16 cellular contexts compared by ENCODE assay signal in genomic region chr12:39426636-39427245, GRCh38. TPM values are rescaled to one million over a fixed set of nuclear protein-coding genes. Genes with fewer than 3 reads are reported as not detected.
A peak's percentile ranks its signal among the peaks of the same experiment; 100 is the strongest.
DNase-seq lines count a peak whose midpoint lies in the region; ATAC-seq, FAIRE-seq and TF ChIP-seq lines count a peak whose summit lies in the region.
"Had no signal": no experiment of that assay in that cellular context is flagged by ENCODE, and none has a peak within 500 bp of the region (broad histone marks: within the 10 kb centered on the region; RNA-seq: fewer than 3 reads in every experiment).

No MANE protein-coding gene starts in this region.

- no peaks in the 10 kb centered on the region for H3K36me3 Mint-ChIP-seq in T-cell
- H3K36me3 Mint-ChIP-seq: activated naive CD4-positive, alpha-beta T cell treated with anti-CD3 and anti-CD28 coated beads, Interleukin-2, amount 10 ng/mL, durations not matched to agents 7 days and 5 days had no signal

- no peak for TF ChIP-seq POLR2A in H54 (IDR thresholded peaks at IDR 0.05; ENCODE audit: low read depth, low read length)

- no peaks in the 10 kb centered on the region for H3K9me3 ChIP-seq in adipocyte (ENCODE audit: control insufficient read depth, low read length)
- H3K9me3 ChIP-seq: esophagus muscularis mucosa, neutrophil, Peyer's patch had no signal

- peak; percentile 44 for DNase-seq in ACHN
- no peak for DNase-seq in H54 (ENCODE audit: insufficient read length, low spot score)
- peak; percentile 11 for DNase-seq in adipocyte (ENCODE audit: low read depth)
- DNase-seq in foreskin keratinocyte, result peak; percentile 98 to 99
- DNase-seq in cerebellar nuclear complex (lab: John Stamatoyannopoulos, UW), result no peak
- no peak for DNase-seq in T-cell
- DNase-seq in NCI-H1105 treated with DMSO at 0.1 percent for 48 hours (lab: John Stamatoyannopoulos, UW), result no peak
- DNase-seq: activated naive CD4-positive, alpha-beta T cell treated with anti-CD3 and anti-CD28 coated beads, Interleukin-2, amount 10 ng/mL, durations not matched to agents 7 days and 5 days; activated T-cell treated with anti-CD3 and anti-CD28 coated beads for 4 hours; Peyer's patch; right cardiac atrium; SW 1271 had no signal

- TF ChIP-seq CTCF in foreskin keratinocyte (conservative IDR thresholded peaks at IDR 0.05), result no peak

- in situ Hi-C loops in ACHN (cut with HindIII; ENCODE audit: low pct_ligation_motif_present, low pct_unique_long_range_greater_than_20kb, low sequenced_read_pairs), result no loop called here

- no peak overlapping the region for H3K9ac ChIP-seq in adipocyte (ENCODE audit: low read length)

- CTCF ChIA-PET in T-cell (lab: Charles Lee), result interaction anchor here in 1 of 2 donors (0.6 to 1.2 kb wide), 5 partner anchors 9 to 107 kb away, joined by 3 to 4 read pairs (median 4); no protein-coding TSS in a partner anchor

- H3K4me1 ChIP-seq in adipocyte (ENCODE audit: control insufficient read depth, insufficient read depth, low read length) (no peaks in the 10 kb centered on the region), foreskin keratinocyte (peaks cover 20% of the 10 kb centered on the region)
- H3K4me1 ChIP-seq: Peyer's patch had no signal

- H3K4me3 ChIP-seq in adipocyte (ENCODE audit: low read length), result no peak overlapping the region
- H3K4me3 ChIP-seq: esophagus muscularis mucosa, Peyer's patch had no signal

- H3K27me3 ChIP-seq in adipocyte (replicated peaks; ENCODE audit: control insufficient read depth, insufficient read depth, low read length) (no peaks in the 10 kb centered on the region), foreskin keratinocyte (no peaks in the 10 kb centered on the region)
- H3K27me3 ChIP-seq: esophagus muscularis mucosa, neutrophil, Peyer's patch had no signal

- peaks cover 4 to 14% (median 11%) of the 10 kb centered on the region in 3 donors for H3K4me1 Mint-ChIP-seq in T-cell
- H3K4me1 Mint-ChIP-seq: activated naive CD4-positive, alpha-beta T cell treated with anti-CD3 and anti-CD28 coated beads, Interleukin-2, amount 10 ng/mL, durations not matched to agents 7 days and 5 days had no signal

- H3K36me3 ChIP-seq in adipocyte (ENCODE audit: control insufficient read depth, insufficient read depth, low read length, severe bottlenecking), result no peaks in the 10 kb centered on the region
- H3K36me3 ChIP-seq: esophagus muscularis mucosa, neutrophil, Peyer's patch had no signal

- no peaks in the 10 kb centered on the region for H3K9me3 Mint-ChIP-seq in T-cell
- H3K9me3 Mint-ChIP-seq: activated naive CD4-positive, alpha-beta T cell treated with anti-CD3 and anti-CD28 coated beads, Interleukin-2, amount 10 ng/mL, durations not matched to agents 7 days and 5 days; dendritic cell treated with granulocyte-macrophage colony-stimulating factor and Interleukin-4, amounts not matched to agents 40 ng/mL and 50 ng/mL, for 4 days had no signal

- POLR2A ChIA-PET in T-cell (lab: Charles Lee), result interaction anchor here in 1 of 2 donors (0.6 kb wide), 2 partner anchors 13 to 135 kb away, joined by 3 read pairs; no protein-coding TSS in a partner anchor

- H3K27me3 Mint-ChIP-seq in T-cell, result no peaks in the 10 kb centered on the region
- H3K27me3 Mint-ChIP-seq: activated naive CD4-positive, alpha-beta T cell treated with anti-CD3 and anti-CD28 coated beads, Interleukin-2, amount 10 ng/mL, durations not matched to agents 7 days and 5 days; dendritic cell treated with granulocyte-macrophage colony-stimulating factor and Interleukin-4, amounts not matched to agents 40 ng/mL and 50 ng/mL, for 4 days had no signal

- no peak overlapping the region for H3K4me3 Mint-ChIP-seq in T-cell
- H3K4me3 Mint-ChIP-seq: activated naive CD4-positive, alpha-beta T cell treated with anti-CD3 and anti-CD28 coated beads, Interleukin-2, amount 10 ng/mL, durations not matched to agents 7 days and 5 days; dendritic cell treated with granulocyte-macrophage colony-stimulating factor and Interleukin-4, amounts not matched to agents 40 ng/mL and 50 ng/mL, for 4 days had no signal

- ATAC-seq in foreskin keratinocyte (peak; percentile 97), T-cell (replicated peaks in 1 of 4) (no peak), HG02763 (IDR thresholded peaks at IDR 0.05; ENCODE audit: unreplicated experiment) (no peak)
- ATAC-seq: right cardiac atrium had no signal

- peak; percentile 81 for FAIRE-seq in H54 (lab: Jason Lieb, UNC)

- H3K27ac ChIP-seq in foreskin keratinocyte, result peak overlapping the region; percentile 22
- H3K27ac ChIP-seq: esophagus muscularis mucosa, neutrophil, Peyer's patch had no signal

- no peak overlapping the region for H3K27ac Mint-ChIP-seq in T-cell
- H3K27ac Mint-ChIP-seq: activated naive CD4-positive, alpha-beta T cell treated with anti-CD3 and anti-CD28 coated beads, Interleukin-2, amount 10 ng/mL, durations not matched to agents 7 days and 5 days; dendritic cell treated with granulocyte-macrophage colony-stimulating factor and Interleukin-4, amounts not matched to agents 40 ng/mL and 50 ng/mL, for 4 days had no signal

RNA-seq across cellular contexts. Expression of gene KIF21A, which starts 16.2 kb away (rescaled TPM):
- total RNA-seq in foreskin keratinocyte (25.3 and 26.4 TPM in 2 replicates), T-cell (10 to 100 TPM in 4 of 5 donors, 1 to 10 TPM in 1; 9.9 to 19.6 (median 13.2) TPM)
- 4.1 and 5.8 TPM in 2 replicates for polyA plus RNA-seq in foreskin keratinocyte

Comparison
In these comparisons a context has a peak if more than half of its experiments do, and no peak if none do; other contexts are left out.
1. DNase-seq: peak in ACHN (single experiment), adipocyte (single experiment) and foreskin keratinocyte (2 of 2); none in H54 (single experiment), cerebellar nuclear complex (0 of 2), T-cell (0 of 34) and NCI-H1105 treated with DMSO at 0.1 percent for 48 hours (single experiment).